In the genomic region with DNA sequence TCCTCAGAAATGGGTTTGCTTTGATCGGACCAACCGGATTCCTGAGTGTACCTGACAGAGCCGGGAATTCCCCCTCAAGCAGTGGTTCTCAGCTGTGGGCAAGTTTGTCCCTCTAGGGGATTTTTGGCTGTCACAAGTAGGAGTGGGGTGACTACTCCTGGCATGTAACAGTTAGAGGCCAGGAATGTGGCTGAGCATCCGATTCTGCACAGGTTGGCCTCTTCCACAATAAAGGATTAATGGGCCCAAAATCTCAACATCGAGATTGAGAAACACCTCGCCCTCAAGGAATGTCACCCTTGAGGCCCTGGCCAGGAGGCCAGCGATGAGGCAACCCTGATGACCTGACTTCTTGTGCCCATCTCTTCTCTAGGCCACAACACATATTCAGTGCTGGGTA, we compare ENCODE assay signal across 23 cellular contexts. TPM values are rescaled to one million over a fixed set of nuclear protein-coding genes. Genes with fewer than 3 reads are reported as not detected.
DNase-seq lines count a peak whose midpoint lies in the region; ATAC-seq and TF ChIP-seq lines count a peak whose summit lies in the region.
"Had no signal": no experiment of that assay in that cellular context is flagged by ENCODE, and none has a peak within 500 bp of the region (broad histone marks: within the 10 kb centered on the region; RNA-seq: fewer than 3 reads in every experiment).

No MANE protein-coding gene starts in this region.

- CTCF ChIA-PET in Calu3 (lab: Charles Lee) = no interaction called here

- no peaks in the 10 kb centered on the region for H3K27me3 ChIP-seq in neuronal stem cell (ENCODE audit: control insufficient read depth in 3 of 3, insufficient read depth in 3 of 3, low read depth in 1 of 3, low read length in 3 of 3)
- H3K27me3 ChIP-seq in MG63 = no peaks in the 10 kb centered on the region
- H3K27me3 ChIP-seq: tibial nerve had no signal

- BruUV-seq in Calu3 (replicated peaks; lab: Mats Ljungman, UMichigan) = no TSS peak

- H2BK12ac ChIP-seq in neuronal stem cell (ENCODE audit: low read length) = no peak overlapping the region

- H3K9ac ChIP-seq in neuronal stem cell (ENCODE audit: low read depth, low read length, poor library complexity) = no peak overlapping the region

- no peak for TF ChIP-seq CTCF in Calu3 (IDR thresholded peaks at IDR 0.05; ENCODE audit: unreplicated experiment)

- H3K36me3 ChIP-seq in neuronal stem cell (replicated peaks in 1 of 2; ENCODE audit: control insufficient read depth in 2 of 2, insufficient read depth in 2 of 2, low read length in 2 of 2) (peaks cover 18 to 85% of the 10 kb centered on the region in 2 donors), MG63 (peaks cover 3% of the 10 kb centered on the region; the same call in 1 of the 2 replicates)

- H2BK5ac ChIP-seq in neuronal stem cell (ENCODE audit: low read length) = no peak overlapping the region

- H3K4ac ChIP-seq in neuronal stem cell (ENCODE audit: low read length) = no peak overlapping the region

- no peak overlapping the region for H3K27ac ChIP-seq in neuronal stem cell (replicated peaks; ENCODE audit: low read length)
- H3K27ac ChIP-seq: C4-2B, coronary artery, tibial nerve had no signal

- no CpG with 5 or more reads among the region's 7 CpGs for WGBS in neuronal stem cell (ENCODE audit: extremely low coverage in 2 of 2, insufficient read length in 2 of 2, insufficient replicate concordance in 1 of 2), 2 donors

- H3K4me1 ChIP-seq in neuronal stem cell (ENCODE audit: control insufficient read depth in 2 of 2, insufficient read depth in 1 of 2, low read depth in 1 of 2, low read length in 2 of 2) = peaks cover 0 to 17% of the 10 kb centered on the region in 2 donors
- H3K4me1 ChIP-seq: tibial nerve had no signal

- H3K27me3 Mint-ChIP-seq in effector memory CD8-positive, alpha-beta T cell = no peaks in the 10 kb centered on the region
- no peaks in the 10 kb centered on the region for H3K27me3 Mint-ChIP-seq in Calu3 (ENCODE audit: unreplicated experiment)
- H3K27me3 Mint-ChIP-seq: activated naive CD8-positive, alpha-beta T cell; brain had no signal

- intact Hi-C loops in Calu3 (cut with micrococcal nuclease; ENCODE audit: unreplicated experiment) = no loop called here

- peaks cover 10% of the 10 kb centered on the region for H3K79me1 ChIP-seq in neuronal stem cell (ENCODE audit: low read depth, low read length)

- no peak overlapping the region for H4K8ac ChIP-seq in neuronal stem cell (ENCODE audit: low read depth, low read length)

- no peak overlapping the region for H4K91ac ChIP-seq in neuronal stem cell (ENCODE audit: low read depth, low read length, poor library complexity)

- no peak overlapping the region for H3K4me2 ChIP-seq in neuronal stem cell (ENCODE audit: insufficient read depth, low read length, poor library complexity, severe bottlenecking)

- H3K4me3 ChIP-seq in neuronal stem cell (ENCODE audit: low read length in 2 of 2) = no peak overlapping the region
- no peak overlapping the region for H3K4me3 ChIP-seq in MG63
- H3K4me3 ChIP-seq: coronary artery, tibial nerve had no signal

- peak overlapping the region in 1 of 2 donors; percentile 7 for H3K27ac Mint-ChIP-seq in effector memory CD8-positive, alpha-beta T cell
- no peak overlapping the region for H3K27ac Mint-ChIP-seq in Calu3 (ENCODE audit: unreplicated experiment)
- H3K27ac Mint-ChIP-seq: activated naive CD8-positive, alpha-beta T cell; activated T-cell treated with anti-CD3 and anti-CD28 coated beads, Interleukin-2, amount 50 U/mL, for 72 hours; stimulated activated effector memory CD8-positive, alpha-beta T cell treated with anti-CD3 and anti-CD28 coated beads, Interleukin-12 subunit alpha, Interleukin-12 subunit beta, amount 100 ng/mL, for 72 hours had no signal

- no peak overlapping the region for H2BK120ac ChIP-seq in neuronal stem cell (ENCODE audit: low read depth, low read length)

- no peak overlapping the region for H3K18ac ChIP-seq in neuronal stem cell (ENCODE audit: low read length)

- in situ Hi-C loops in ACHN (cut with HindIII; ENCODE audit: low pct_ligation_motif_present, low pct_unique_long_range_greater_than_20kb, low sequenced_read_pairs) = no loop called here

- ATAC-seq in GM21717 (IDR thresholded peaks at IDR 0.05; ENCODE audit: unreplicated experiment) = peak; percentile 59
- ATAC-seq in effector memory CD8-positive, alpha-beta T cell (replicated peaks) = peak; percentile 38
- ATAC-seq: activated T-cell treated with anti-CD3 and anti-CD28 coated beads, Interleukin-2, amount 50 U/mL, for 72 hours; HepG2; stimulated activated effector memory CD8-positive, alpha-beta T cell treated with anti-CD3 and anti-CD28 coated beads, Interleukin-12 subunit alpha, Interleukin-12 subunit beta, amount 100 ng/mL, for 72 hours had no signal

- no peak overlapping the region for H2AK5ac ChIP-seq in neuronal stem cell (ENCODE audit: low read depth, low read length)

- no peak overlapping the region for H2BK15ac ChIP-seq in neuronal stem cell (ENCODE audit: low read length)

- no peak overlapping the region for H3K4me3 Mint-ChIP-seq in effector memory CD8-positive, alpha-beta T cell
- no peak overlapping the region for H3K4me3 Mint-ChIP-seq in Calu3 (ENCODE audit: low read depth, unreplicated experiment)
- H3K4me3 Mint-ChIP-seq: activated naive CD8-positive, alpha-beta T cell; activated T-cell treated with anti-CD3 and anti-CD28 coated beads, Interleukin-2, amount 50 U/mL, for 72 hours; brain; stimulated activated effector memory CD8-positive, alpha-beta T cell treated with anti-CD3 and anti-CD28 coated beads, Interleukin-12 subunit alpha, Interleukin-12 subunit beta, amount 100 ng/mL, for 72 hours had no signal

- H3K9me3 ChIP-seq in neuronal stem cell (replicated peaks in 1 of 2; ENCODE audit: control insufficient read depth in 2 of 2, insufficient read depth in 1 of 2, low read depth in 1 of 2, low read length in 2 of 2) (peaks cover 0 to 9% of the 10 kb centered on the region in 2 donors), MG63 (no peaks in the 10 kb centered on the region)
- H3K9me3 ChIP-seq: tibial nerve had no signal

- H2AFZ ChIP-seq in neuronal stem cell (ENCODE audit: low read length) = no peak overlapping the region

- H3K23ac ChIP-seq in neuronal stem cell (ENCODE audit: low read depth, low read length, poor library complexity) = no peak overlapping the region

- peaks cover 36% of the 10 kb centered on the region for H3K36me3 Mint-ChIP-seq in effector memory CD8-positive, alpha-beta T cell (ENCODE audit: insufficient read depth)
- H3K36me3 Mint-ChIP-seq in Calu3 (ENCODE audit: insufficient read depth, unreplicated experiment) = peaks cover 4% of the 10 kb centered on the region

- DNase-seq in ACHN (peak; percentile 28), HK-2 (ENCODE audit: unreplicated experiment) (peak; percentile 68), neuronal stem cell (ENCODE audit: low spot score) (no peak), Calu3 (no peak), MG63 (no peak), MV-4-11 (lab: John Stamatoyannopoulos, UW) (no peak)
- DNase-seq in effector memory CD8-positive, alpha-beta T cell = no peak
- DNase-seq: activated CD4-positive, CD25-positive, alpha-beta regulatory T cell; activated T-cell treated with anti-CD3 and anti-CD28 coated beads, Interleukin-2, amount 50 U/mL, for 72 hours; MM.1S; NCI-H187; NK-92 treated with Interleukin-12 subunit alpha and Interleukin-12 subunit beta, amount 100 ng/mL, for 24 hours; SHP77; stimulated activated CD4-positive, alpha-beta T cell treated with anti-CD3 and anti-CD28 coated beads, Interleukin-15, amount 100 ng/mL, for 24 hours; T-helper 2 cell had no signal

- peaks cover 15 to 16% of the 10 kb centered on the region in 2 donors for H3K4me1 Mint-ChIP-seq in effector memory CD8-positive, alpha-beta T cell (ENCODE audit: low read depth in 2 of 2)
- peaks cover 11% of the 10 kb centered on the region for H3K4me1 Mint-ChIP-seq in Calu3 (ENCODE audit: low read depth, unreplicated experiment)

- H3K14ac ChIP-seq in neuronal stem cell (ENCODE audit: low read length) = no peak overlapping the region

- no peaks in the 10 kb centered on the region for H3K9me3 Mint-ChIP-seq in effector memory CD8-positive, alpha-beta T cell
- peaks cover 2% of the 10 kb centered on the region for H3K9me3 Mint-ChIP-seq in Calu3 (ENCODE audit: low read depth, unreplicated experiment)
- H3K9me3 Mint-ChIP-seq: activated T-cell treated with anti-CD3 and anti-CD28 coated beads, Interleukin-2, amount 50 U/mL, for 72 hours; stimulated activated effector memory CD8-positive, alpha-beta T cell treated with anti-CD3 and anti-CD28 coated beads, Interleukin-12 subunit alpha, Interleukin-12 subunit beta, amount 100 ng/mL, for 72 hours had no signal

RNA-seq across cellular contexts. Expression of a gene that starts 7.9 kb away (rescaled TPM):
- polyA plus RNA-seq in neuronal stem cell (2013, experiment 1 of 2) = 39.5 TPM
- 38.9 TPM for polyA plus RNA-seq in neuronal stem cell (2013, experiment 2 of 2)
- 8.7 and 11.3 TPM in 2 replicates for total RNA-seq in Calu3 (2022)
- 1.5 and 5.8 TPM in 2 replicates for total RNA-seq in MG63 (2014; rRNA removed; shearing (Covaris generic); ENCODE audit: low replicate concordance)

Comparison
In these comparisons a context has a peak if more than half of its experiments do, and no peak if none do; other contexts are left out.
1. DNase-seq: peak in ACHN (single experiment) and HK-2 (single experiment); none in effector memory CD8-positive, alpha-beta T cell (0 of 3), neuronal stem cell (single experiment), Calu3 (single experiment), MG63 (single experiment) and MV-4-11 (single experiment).